1 cellular context compared by ENCODE assay signal in the genomic region with DNA sequence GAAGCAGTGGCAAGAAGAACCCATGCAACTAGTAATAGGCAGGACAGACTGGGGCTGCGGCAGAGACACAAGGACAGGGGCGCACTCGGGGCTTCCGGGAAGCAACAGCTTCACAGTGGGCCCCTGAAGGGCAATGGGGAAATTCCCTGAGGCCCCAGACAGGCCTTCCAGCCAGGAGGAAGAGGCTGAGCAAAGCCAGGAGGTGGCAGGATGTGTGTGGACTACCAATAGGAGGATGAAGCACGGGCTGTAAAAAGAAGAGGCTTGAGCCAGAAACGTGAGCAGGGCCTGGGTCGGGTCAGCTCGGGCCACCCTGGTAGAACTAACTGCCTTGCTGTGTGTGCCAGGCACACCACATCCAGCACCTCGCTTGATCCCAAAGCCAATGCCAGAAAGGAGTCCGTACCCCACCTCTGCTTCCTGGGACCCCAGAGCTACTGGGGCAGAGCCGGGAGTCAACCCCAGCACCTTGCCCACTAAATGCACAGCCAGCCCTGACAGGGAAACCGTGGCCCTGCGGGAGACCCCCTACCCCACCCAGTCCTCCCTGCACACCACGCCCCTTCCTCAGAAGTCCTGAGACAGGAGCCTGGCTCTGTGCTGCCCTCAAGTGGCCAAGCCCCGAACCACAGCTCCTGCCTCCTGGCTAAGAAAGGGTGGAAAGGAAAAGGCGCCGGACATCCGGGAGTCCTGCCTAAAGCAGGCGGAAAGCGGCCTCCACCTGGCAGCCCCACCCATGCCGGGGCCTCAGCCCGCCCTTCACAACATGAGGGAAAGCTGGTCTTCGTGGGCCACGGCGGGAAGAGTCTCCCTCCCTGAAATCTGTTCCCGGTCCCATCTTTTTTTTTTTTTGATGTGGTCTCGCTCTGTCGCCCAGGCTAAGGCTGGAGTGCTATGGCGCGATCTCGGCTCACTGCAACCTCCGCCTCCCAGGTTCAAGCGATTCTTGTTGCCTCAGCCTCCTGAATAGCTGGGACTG.
TF ChIP-seq lines count a peak whose summit lies in the region.

No MANE protein-coding gene starts in this region.

TF ChIP-seq in K562, 482 proteins besides CTCF, POLR2A, EP300 and RAD21 (continued from another document and continues in another):
- peak; percentile 61; the same call in 1 of the 2 replicates for TF ChIP-seq ZNF589 (CRISPR knock-in tag; IDR thresholded peaks at IDR 0.05; ENCODE audit: low read depth)
- no peak for TF ChIP-seq SAFB2 (IDR thresholded peaks at IDR 0.05; ENCODE audit: borderline replicate concordance, low read depth, low read length, severe bottlenecking)
- peak; percentile 83 to 97 for TF ChIP-seq E2F6 (IDR thresholded peaks at IDR 0.05; ENCODE audit: borderline replicate concordance in 1 of 2, extremely low read depth in 1 of 2, insufficient read depth in 1 of 2, insufficient read length in 1 of 2, low read depth in 1 of 2, low read length in 1 of 2, poor library complexity in 1 of 2, severe bottlenecking in 1 of 2)
- no peak for TF ChIP-seq NCOA6 (IDR thresholded peaks at IDR 0.05)
- TF ChIP-seq, protein P1, sequence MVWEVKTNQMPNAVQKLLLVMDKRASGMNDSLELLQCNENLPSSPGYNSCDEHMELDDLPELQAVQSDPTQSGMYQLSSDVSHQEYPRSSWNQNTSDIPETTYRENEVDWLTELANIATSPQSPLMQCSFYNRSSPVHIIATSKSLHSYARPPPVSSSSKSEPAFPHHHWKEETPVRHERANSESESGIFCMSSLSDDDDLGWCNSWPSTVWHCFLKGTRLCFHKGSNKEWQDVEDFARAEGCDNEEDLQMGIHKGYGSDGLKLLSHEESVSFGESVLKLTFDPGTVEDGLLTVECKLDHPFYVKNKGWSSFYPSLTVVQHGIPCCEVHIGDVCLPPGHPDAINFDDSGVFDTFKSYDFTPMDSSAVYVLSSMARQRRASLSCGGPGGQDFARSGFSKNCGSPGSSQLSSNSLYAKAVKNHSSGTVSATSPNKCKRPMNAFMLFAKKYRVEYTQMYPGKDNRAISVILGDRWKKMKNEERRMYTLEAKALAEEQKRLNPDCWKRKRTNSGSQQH (CRISPR knock-in tag; IDR thresholded peaks at IDR 0.05) = no peak
- no peak for TF ChIP-seq ZNF785 (CRISPR knock-in tag; IDR thresholded peaks at IDR 0.05)
- TF ChIP-seq E2F1 (CRISPR knock-in tag; IDR thresholded peaks at IDR 0.05) = peak; percentile 48; the same call in 1 of the 2 replicates
- no peak for TF ChIP-seq FOXA1 (IDR thresholded peaks at IDR 0.05; ENCODE audit: borderline replicate concordance)
- no peak for TF ChIP-seq MLX (CRISPR knock-in tag; conservative IDR thresholded peaks at IDR 0.05)
- TF ChIP-seq MXI1 (IDR thresholded peaks at IDR 0.05; ENCODE audit: low read depth, low read length) = no peak
- peak in 1 of 3 experiments; percentile 29 for TF ChIP-seq YY1 (IDR thresholded peaks at IDR 0.05; ENCODE audit: borderline replicate concordance in 1 of 3, control insufficient read depth in 1 of 3, extremely low read depth in 1 of 3, insufficient read depth in 3 of 3, insufficient read length in 1 of 3, insufficient replicate concordance in 2 of 3, low read depth in 1 of 3, low read length in 2 of 3)
- TF ChIP-seq ZBTB49 (CRISPR knock-in tag; IDR thresholded peaks at IDR 0.05; ENCODE audit: borderline replicate concordance) = no peak
- TF ChIP-seq CXXC5 (CRISPR knock-in tag; IDR thresholded peaks at IDR 0.05) = peak; percentile 67
- no peak for TF ChIP-seq TSHZ1 (CRISPR knock-in tag; IDR thresholded peaks at IDR 0.05)
- no peak for TF ChIP-seq ZC3H8 (IDR thresholded peaks at IDR 0.05)
- TF ChIP-seq ZNF224 (CRISPR knock-in tag; IDR thresholded peaks at IDR 0.05) = no peak
- no peak for TF ChIP-seq ZNF12 (CRISPR knock-in tag; IDR thresholded peaks at IDR 0.05)
- TF ChIP-seq ZNF316 (IDR thresholded peaks at IDR 0.05) = no peak
- TF ChIP-seq BRF1 (IDR thresholded peaks at IDR 0.05; ENCODE audit: borderline replicate concordance, extremely low read depth, insufficient read length) = no peak
- no peak for TF ChIP-seq ZNF143 (CRISPR knock-in tag; IDR thresholded peaks at IDR 0.05)
- TF ChIP-seq TCF7L2 (IDR thresholded peaks at IDR 0.05; ENCODE audit: low read depth, low read length) = no peak
- no peak for TF ChIP-seq PCBP1 (IDR thresholded peaks at IDR 0.05; ENCODE audit: low read depth, low read length, poor library complexity, severe bottlenecking)
- TF ChIP-seq THRA (IDR thresholded peaks at IDR 0.05) = no peak
- peak; percentile 71 for TF ChIP-seq HMGN3 (IDR thresholded peaks at IDR 0.05; ENCODE audit: borderline replicate concordance, extremely low read depth, insufficient read length, low read depth, low read length)
- no peak for TF ChIP-seq MIER1 (IDR thresholded peaks at IDR 0.05; ENCODE audit: low read depth)
- TF ChIP-seq, protein P2, sequence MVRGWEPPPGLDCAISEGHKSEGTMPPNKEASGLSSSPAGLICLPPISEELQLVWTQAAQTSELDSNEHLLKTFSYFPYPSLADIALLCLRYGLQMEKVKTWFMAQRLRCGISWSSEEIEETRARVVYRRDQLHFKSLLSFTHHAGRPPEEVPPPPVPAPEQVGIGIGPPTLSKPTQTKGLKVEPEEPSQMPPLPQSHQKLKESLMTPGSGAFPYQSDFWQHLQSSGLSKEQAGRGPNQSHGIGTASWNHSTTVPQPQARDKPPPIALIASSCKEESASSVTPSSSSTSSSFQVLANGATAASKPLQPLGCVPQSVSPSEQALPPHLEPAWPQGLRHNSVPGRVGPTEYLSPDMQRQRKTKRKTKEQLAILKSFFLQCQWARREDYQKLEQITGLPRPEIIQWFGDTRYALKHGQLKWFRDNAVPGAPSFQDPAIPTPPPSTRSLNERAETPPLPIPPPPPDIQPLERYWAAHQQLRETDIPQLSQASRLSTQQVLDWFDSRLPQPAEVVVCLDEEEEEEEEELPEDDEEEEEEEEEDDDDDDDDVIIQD (CRISPR knock-in tag; IDR thresholded peaks at IDR 0.05) = no peak
- TF ChIP-seq, protein P3, sequence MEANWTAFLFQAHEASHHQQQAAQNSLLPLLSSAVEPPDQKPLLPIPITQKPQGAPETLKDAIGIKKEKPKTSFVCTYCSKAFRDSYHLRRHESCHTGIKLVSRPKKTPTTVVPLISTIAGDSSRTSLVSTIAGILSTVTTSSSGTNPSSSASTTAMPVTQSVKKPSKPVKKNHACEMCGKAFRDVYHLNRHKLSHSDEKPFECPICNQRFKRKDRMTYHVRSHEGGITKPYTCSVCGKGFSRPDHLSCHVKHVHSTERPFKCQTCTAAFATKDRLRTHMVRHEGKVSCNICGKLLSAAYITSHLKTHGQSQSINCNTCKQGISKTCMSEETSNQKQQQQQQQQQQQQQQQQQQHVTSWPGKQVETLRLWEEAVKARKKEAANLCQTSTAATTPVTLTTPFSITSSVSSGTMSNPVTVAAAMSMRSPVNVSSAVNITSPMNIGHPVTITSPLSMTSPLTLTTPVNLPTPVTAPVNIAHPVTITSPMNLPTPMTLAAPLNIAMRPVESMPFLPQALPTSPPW (CRISPR knock-in tag; IDR thresholded peaks at IDR 0.05) = peak; percentile 47; the same call in 1 of the 2 replicates
- no peak for TF ChIP-seq RBBP5 (IDR thresholded peaks at IDR 0.05; ENCODE audit: borderline replicate concordance, insufficient read depth, low read length, poor library complexity, severe bottlenecking)
- no peak for TF ChIP-seq BCLAF1 (IDR thresholded peaks at IDR 0.05; ENCODE audit: borderline replicate concordance in 1 of 2, control insufficient read depth in 1 of 2, low read depth in 2 of 2, low read length in 1 of 2)
- TF ChIP-seq ZZZ3 (IDR thresholded peaks at IDR 0.05) = no peak
- no peak for TF ChIP-seq BRF2 (IDR thresholded peaks at IDR 0.05; ENCODE audit: borderline replicate concordance, insufficient read depth, insufficient read length)
